Comparison of ENCODE assay signal across 8 cellular contexts in genomic region chr1:23367451-23367790, GRCh38. TPM values are rescaled to one million over a fixed set of nuclear protein-coding genes. Genes with fewer than 3 reads are reported as not detected.
DNase-seq lines count a peak whose midpoint lies in the region; ATAC-seq and TF ChIP-seq lines count a peak whose summit lies in the region.

No MANE protein-coding gene starts in this region.

- H3K27ac Mint-ChIP-seq in activated naive CD4-positive, alpha-beta T cell treated with anti-CD3 and anti-CD28 coated beads for 36 hours: peak overlapping the region; percentile 98

- DNase-seq in activated naive CD4-positive, alpha-beta T cell treated with anti-CD3 and anti-CD28 coated beads for 36 hours: no peak
- DNase-seq in activated naive CD4-positive, alpha-beta T cell (lab: John Stamatoyannopoulos, UW): no peak
- no peak for DNase-seq in adrenal gland
- DNase-seq in lower lobe of right lung: no peak
- no peak for DNase-seq in transverse colon
- no peak for DNase-seq in NCI-H1436 (lab: John Stamatoyannopoulos, UW)
- DNase-seq in occipital lobe (lab: John Stamatoyannopoulos, UW): no peak
- no peak for DNase-seq in AG08395 (ENCODE audit: low spot score)

- TF ChIP-seq CTCF in adrenal gland (IDR thresholded peaks at IDR 0.05) (no peak), lower lobe of right lung (IDR thresholded peaks at IDR 0.05) (no peak), transverse colon (IDR thresholded peaks at IDR 0.05) (no peak)

- intact Hi-C loops in activated naive CD4-positive, alpha-beta T cell treated with anti-CD3 and anti-CD28 coated beads for 36 hours (cut with micrococcal nuclease): loop anchor here (5.0 to 10.0 kb wide), 2 partner anchors 377 to 500 kb away; partner anchors contain the start of genes ELOA and FUCA1
- intact Hi-C loops in adrenal gland (cut with DNase I) (no loop called here), lower lobe of right lung (cut with DNase I) (no loop called here), transverse colon (cut with DNase I; ENCODE audit: low total_unique reads) (no loop called here)

- H3K36me3 ChIP-seq in adrenal gland (replicated peaks in 1 of 2): peaks cover 1 to 45% of the 10 kb centered on the region in 2 donors
- peaks cover 29% of the 10 kb centered on the region for H3K36me3 ChIP-seq in lower lobe of right lung
- peaks cover 5 to 41% (median 17%) of the 10 kb centered on the region in 4 donors for H3K36me3 ChIP-seq in transverse colon

- H3K36me3 Mint-ChIP-seq in activated naive CD4-positive, alpha-beta T cell treated with anti-CD3 and anti-CD28 coated beads for 36 hours (ENCODE audit: low read depth): peaks cover 33% of the 10 kb centered on the region

- peak overlapping the region; percentile 97 for H3K4me3 Mint-ChIP-seq in activated naive CD4-positive, alpha-beta T cell treated with anti-CD3 and anti-CD28 coated beads for 36 hours

- in situ Hi-C loops in transverse colon (cut with MboI; ENCODE audit: low pct_ligation_motif_present in 1 of 4, low pct_unique_long_range_greater_than_20kb in 1 of 4, low sequenced_read_pairs in 3 of 4): no loop called here

- peaks cover 27 to 45% of the 10 kb centered on the region in 2 donors for H3K4me1 ChIP-seq in adrenal gland (replicated peaks in 1 of 2)
- peaks cover 44% of the 10 kb centered on the region for H3K4me1 ChIP-seq in lower lobe of right lung
- peaks cover 16 to 39% (median 37%) of the 10 kb centered on the region in 4 donors for H3K4me1 ChIP-seq in transverse colon

- H3K27ac ChIP-seq in adrenal gland (peak overlapping the region; percentile 55 to 98 (median 93)), lower lobe of right lung (peak overlapping the region; percentile 94), transverse colon (peak overlapping the region; percentile 94 to 100 (median 98))

- peaks cover 15% of the 10 kb centered on the region for H3K9me3 Mint-ChIP-seq in activated naive CD4-positive, alpha-beta T cell treated with anti-CD3 and anti-CD28 coated beads for 36 hours

- H3K4me3 ChIP-seq in adrenal gland (peak overlapping the region in 3 of 4 donors; percentile 20 to 95 (median 84)), lower lobe of right lung (peak overlapping the region; percentile 82), transverse colon (peak overlapping the region; percentile 55 to 97 (median 81))

- H3K27me3 ChIP-seq in adrenal gland: no peaks in the 10 kb centered on the region
- no peaks in the 10 kb centered on the region for H3K27me3 ChIP-seq in lower lobe of right lung (ENCODE audit: low read depth)
- H3K27me3 ChIP-seq in transverse colon: no peaks in the 10 kb centered on the region

- TF ChIP-seq EP300 in transverse colon (IDR thresholded peaks at IDR 0.05; ENCODE audit: low read depth): no peak

- H3K4me1 Mint-ChIP-seq in activated naive CD4-positive, alpha-beta T cell treated with anti-CD3 and anti-CD28 coated beads for 36 hours (ENCODE audit: low read depth): peaks cover 22% of the 10 kb centered on the region

- TF ChIP-seq POLR2A in adrenal gland (IDR thresholded peaks at IDR 0.05) (no peak), transverse colon (IDR thresholded peaks at IDR 0.05) (no peak)

- H3K9me3 ChIP-seq in adrenal gland (replicated peaks in 1 of 3) (peaks cover 0 to 23% (median 0%) of the 10 kb centered on the region in 3 donors), lower lobe of right lung (peaks cover 25% of the 10 kb centered on the region), transverse colon (peaks cover 18 to 28% of the 10 kb centered on the region in 2 donors)

- CTCF ChIA-PET in activated naive CD4-positive, alpha-beta T cell treated with anti-CD3 and anti-CD28 coated beads for 36 hours (lab: Charles Lee): no interaction called here

- 56 to 72% (median 59%) methylated on average over 9 of the region's 9 CpGs for WGBS in adrenal gland, 4 donors
- 58% methylated on average over 9 of the region's 9 CpGs; no CpG with 5 or more reads in 1 of the 2 donors for WGBS in transverse colon (ENCODE audit: low coverage in 1 of 2), 2 donors

- ATAC-seq in lower lobe of right lung: no peak

- no peaks in the 10 kb centered on the region for H3K27me3 Mint-ChIP-seq in activated naive CD4-positive, alpha-beta T cell treated with anti-CD3 and anti-CD28 coated beads for 36 hours (ENCODE audit: low read depth)

RNA-seq across cellular contexts. Expression of gene ZNF436, which starts 2.2 kb away (rescaled TPM):
- 1 to 10 TPM; 3.3 to 3.5 TPM for total RNA-seq in activated naive CD4-positive, alpha-beta T cell treated with anti-CD3 and anti-CD28 coated beads for 36 hours
- total RNA-seq in adrenal gland: 10 to 100 TPM in 7 of 8 donors, 1 to 10 TPM in 1; 7.8 to 43.7 (median 25.1) TPM
- polyA plus RNA-seq in adrenal gland: 10 to 100 TPM; 10.1 to 16.2 (median 13.3) TPM
- total RNA-seq in lower lobe of right lung: 11.6 TPM
- total RNA-seq in transverse colon: 100 to 1,000 TPM in 1 of 4 donors, 10 to 100 TPM in 3; 12.5 to 125 (median 12.9) TPM
- 95.8 TPM for total RNA-seq in occipital lobe

RNA-seq across cellular contexts. Expression of gene HNRNPR, which starts 23.3 kb away (rescaled TPM):
- 100 to 1,000 TPM; 203 to 208 TPM for total RNA-seq in activated naive CD4-positive, alpha-beta T cell treated with anti-CD3 and anti-CD28 coated beads for 36 hours
- total RNA-seq in adrenal gland: 100 to 1,000 TPM in 3 of 8 donors, 10 to 100 TPM in 5; 36.5 to 141 (median 81.5) TPM
- polyA plus RNA-seq in adrenal gland: 100 to 1,000 TPM in 1 of 3 donors, 10 to 100 TPM in 2; 51.7 to 190 (median 83.1) TPM
- total RNA-seq in lower lobe of right lung: 84.9 TPM
- 100 to 1,000 TPM in 1 of 4 donors, 10 to 100 TPM in 3; 13.5 to 120 (median 60.8) TPM for total RNA-seq in transverse colon
- total RNA-seq in occipital lobe: 160 TPM

RNA-seq across cellular contexts. Expression of gene TCEA3, which starts 57.1 kb away (rescaled TPM):
- total RNA-seq in activated naive CD4-positive, alpha-beta T cell treated with anti-CD3 and anti-CD28 coated beads for 36 hours: 10 to 100 TPM; 13.7 to 15.3 TPM
- total RNA-seq in adrenal gland (100 to 1,000 TPM in 5 of 8 donors, 10 to 100 TPM in 3; 23.6 to 152 (median 115) TPM), lower lobe of right lung (41.9 TPM), transverse colon (100 to 1,000 TPM; 137 to 761 (median 198) TPM), occipital lobe (4.8 TPM)
- polyA plus RNA-seq in adrenal gland: 100 to 1,000 TPM in 2 of 3 donors, 10 to 100 TPM in 1; 51.8 to 132 (median 102) TPM
